In the genomic region with DNA sequence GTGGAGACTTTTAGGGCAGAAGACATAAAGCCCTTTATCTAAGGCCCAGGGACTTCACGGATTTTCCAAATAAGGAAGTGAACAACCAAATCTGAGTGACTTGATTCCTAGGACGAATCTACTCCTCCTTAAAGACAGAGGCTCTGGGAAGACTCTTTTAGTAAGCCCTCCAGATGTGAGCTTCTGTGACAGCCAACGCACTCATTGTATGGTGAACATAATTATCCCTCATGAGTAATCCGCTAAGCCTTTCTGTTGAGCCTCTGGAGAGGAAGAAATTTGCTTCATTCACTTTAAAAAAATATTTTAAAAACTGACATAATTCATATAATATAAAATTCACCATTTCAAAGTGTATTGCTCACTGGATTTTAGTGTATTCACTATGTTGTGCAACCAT, we compare ENCODE assay signal across 13 cellular contexts. TPM values are rescaled to one million over a fixed set of nuclear protein-coding genes. Genes with fewer than 3 reads are reported as not detected.
DNase-seq lines count a peak whose midpoint lies in the region; ATAC-seq and TF ChIP-seq lines count a peak whose summit lies in the region.
"Had no signal": no experiment of that assay in that cellular context is flagged by ENCODE, and none has a peak within 500 bp of the region (broad histone marks: within the 10 kb centered on the region; RNA-seq: fewer than 3 reads in every experiment).

No MANE protein-coding gene starts in this region.

- H3K9me3 Mint-ChIP-seq in neural progenitor cell: no peaks in the 10 kb centered on the region
- H3K9me3 Mint-ChIP-seq: activated T-helper 2 cell treated with anti-CD3 and anti-CD28 coated beads, Interferon-gamma antibody, Interleukin-2, Interleukin-4, amounts not matched to agents 10 μg/mL and 5 μg/mL and 100 μg/mL, durations not matched to agents 14 hours and 24 hours and 36 hours had no signal

- H3K9me3 ChIP-seq in neural progenitor cell (ENCODE audit: low read depth): no peaks in the 10 kb centered on the region
- H3K9me3 ChIP-seq: BE2C, heart right ventricle had no signal

- H3K36me3 Mint-ChIP-seq in neural progenitor cell: peaks cover 8% of the 10 kb centered on the region

- H3K4me3 ChIP-seq in choroid plexus epithelial cell (ENCODE audit: low read depth, low read length): no peak overlapping the region
- H3K4me3 ChIP-seq in neural progenitor cell: no peak overlapping the region
- H3K4me3 ChIP-seq: coronary artery, heart right ventricle had no signal

- no peaks in the 10 kb centered on the region for H3K27me3 Mint-ChIP-seq in neural progenitor cell (ENCODE audit: insufficient read depth, low read depth)

- no peak overlapping the region for H3K4me2 ChIP-seq in neural progenitor cell

- H3K4me1 Mint-ChIP-seq in neural progenitor cell: peaks cover 3% of the 10 kb centered on the region

- no peak overlapping the region for H3K27ac Mint-ChIP-seq in neural progenitor cell
- H3K27ac Mint-ChIP-seq: activated T-helper 2 cell treated with anti-CD3 and anti-CD28 coated beads, Interferon-gamma antibody, Interleukin-2, Interleukin-4, amounts not matched to agents 10 μg/mL and 5 μg/mL and 100 μg/mL, durations not matched to agents 14 hours and 24 hours and 36 hours had no signal

- no peak for TF ChIP-seq CTCF in choroid plexus epithelial cell (conservative IDR thresholded peaks at IDR 0.05; ENCODE audit: low read depth, low read length)
- no peak for TF ChIP-seq CTCF in neural progenitor cell (IDR thresholded peaks at IDR 0.05)

- no peaks in the 10 kb centered on the region for H3K27me3 ChIP-seq in neural progenitor cell
- H3K27me3 ChIP-seq: BE2C, heart right ventricle had no signal

- ATAC-seq in GM21390 (IDR thresholded peaks at IDR 0.05; ENCODE audit: unreplicated experiment) (no peak), HG02852 (IDR thresholded peaks at IDR 0.05; ENCODE audit: unreplicated experiment) (no peak)

- no peak overlapping the region for H3K9ac ChIP-seq in neural progenitor cell

- no peaks in the 10 kb centered on the region for H3K36me3 ChIP-seq in neural progenitor cell
- H3K36me3 ChIP-seq: BE2C had no signal

- H3K27ac ChIP-seq in neural progenitor cell: no peak overlapping the region

- H3K4me1 ChIP-seq in neural progenitor cell: peaks cover 12% of the 10 kb centered on the region
- H3K4me1 ChIP-seq: BE2C had no signal

- H3F3A ChIP-seq in neural progenitor cell (ENCODE audit: low read depth): no peaks in the 10 kb centered on the region

- no peak overlapping the region for H2AFZ ChIP-seq in neural progenitor cell (replicated peaks)

- DNase-seq in AG08395 (ENCODE audit: low spot score): peak; percentile 60
- peak; percentile 62 for DNase-seq in M059J (ENCODE audit: low read depth)
- peak; percentile 52 for DNase-seq in choroid plexus epithelial cell (ENCODE audit: low read depth)
- peak; percentile 26 for DNase-seq in neural progenitor cell (ENCODE audit: low spot score)
- no peak for DNase-seq in NCI-H524 (lab: John Stamatoyannopoulos, UW)
- no peak for DNase-seq in SHP77 treated with DMSO at 0.1 percent for 48 hours (lab: John Stamatoyannopoulos, UW)
- DNase-seq: BE2C, GF-D8, heart right ventricle had no signal

- no peak overlapping the region for H3K4me3 Mint-ChIP-seq in neural progenitor cell

- no peaks in the 10 kb centered on the region for H4K20me1 ChIP-seq in neural progenitor cell (ENCODE audit: low read depth)

- no peaks in the 10 kb centered on the region for H3K79me2 ChIP-seq in neural progenitor cell (ENCODE audit: low read depth)

RNA-seq across cellular contexts. Expression of a gene that starts 33.5 kb away (rescaled TPM):
- total RNA-seq in M059J (2014; rRNA removed; shearing (Covaris generic)): 18.2 and 21.4 TPM in 2 replicates
- total RNA-seq in neural progenitor cell (ENCODE audit: low replicate concordance): 17.2 and 21.0 TPM in 2 replicates

Comparison
In these comparisons a context has a peak if more than half of its experiments do, and no peak if none do; other contexts are left out.
1. DNase-seq: peak in AG08395 (single experiment), M059J (single experiment), choroid plexus epithelial cell (single experiment) and neural progenitor cell (single experiment); none in NCI-H524 (0 of 2) and SHP77 treated with DMSO at 0.1 percent for 48 hours (single experiment).